ENCODE assay signal across 15 cellular contexts in the genomic region with DNA sequence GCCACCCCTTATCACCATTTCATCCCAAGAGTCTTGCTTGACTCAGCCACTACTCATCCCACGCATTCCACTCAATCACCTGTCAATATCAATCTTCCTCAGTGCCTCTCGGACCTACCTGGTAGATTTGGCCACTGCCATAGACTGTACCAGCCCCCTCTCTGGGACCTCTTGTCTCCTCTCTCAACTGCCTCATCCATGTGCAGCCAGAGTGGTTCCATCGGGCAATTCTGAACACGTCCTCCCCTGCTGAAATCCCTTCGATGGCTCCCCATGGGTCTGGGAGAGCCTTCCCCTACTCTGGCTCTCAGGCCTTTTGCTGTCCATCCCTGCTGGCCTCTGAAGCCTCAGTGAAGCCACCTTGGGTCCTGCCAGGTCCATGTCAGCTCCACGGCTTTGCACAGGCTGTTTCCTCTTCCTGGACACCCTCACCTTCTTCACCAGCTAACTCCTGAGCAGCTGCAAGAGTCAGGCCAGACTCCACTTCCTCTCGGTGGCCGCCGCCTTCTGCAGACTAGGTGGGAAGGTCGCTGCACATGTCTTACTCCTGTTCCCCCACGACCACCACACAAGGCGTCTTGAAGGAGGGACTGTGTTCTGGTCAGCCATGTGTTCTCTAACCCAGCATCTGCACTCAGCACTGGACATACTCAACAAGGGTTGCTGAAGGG.
"Had no signal": no experiment of that assay in that cellular context is flagged by ENCODE, and none has a peak within 500 bp of the region (broad histone marks: within the 10 kb centered on the region; RNA-seq: fewer than 3 reads in every experiment).

No MANE protein-coding gene starts in this region.

- H3K4me1 ChIP-seq: breast epithelium, foreskin keratinocyte, prostate gland, right lobe of liver, tibial artery had no signal

- H3K36me3 ChIP-seq: breast epithelium, heart left ventricle, prostate gland, right lobe of liver, tibial artery had no signal

- H3K27ac ChIP-seq: breast epithelium, foreskin keratinocyte, heart left ventricle, prostate gland, right lobe of liver, tibial artery had no signal

- H3K4me1 Mint-ChIP-seq: mesothelial cell of epicardium had no signal

- H3K4me3 Mint-ChIP-seq: activated CD4-positive, alpha-beta T cell treated with anti-CD3 and anti-CD28 coated beads, Interleukin-2, amount 10 ng/mL, durations not matched to agents 24 days and 14 days; activated naive CD8-positive, alpha-beta T cell treated with anti-CD3 and anti-CD28 coated beads for 36 hours; activated T-cell treated with anti-CD3 and anti-CD28 coated beads, Interleukin-2, amount 50 U/mL, for 4 hours; mesothelial cell of epicardium; WTC11 had no signal

- H3K9me3 ChIP-seq: breast epithelium, heart left ventricle, prostate gland, right lobe of liver, tibial artery had no signal

- H3K27me3 ChIP-seq: right lobe of liver, tibial artery had no signal

- H3K36me3 Mint-ChIP-seq: activated naive CD8-positive, alpha-beta T cell treated with anti-CD3 and anti-CD28 coated beads for 36 hours; mesothelial cell of epicardium; WTC11 had no signal

- ATAC-seq: activated T-cell treated with anti-CD3 and anti-CD28 coated beads, Interleukin-2, amount 50 U/mL, for 4 hours; foreskin keratinocyte; heart left ventricle; right lobe of liver; WTC11 had no signal

- DNase-seq: activated CD4-positive, alpha-beta T cell treated with anti-CD3 and anti-CD28 coated beads, Interleukin-2, amount 10 ng/mL, durations not matched to agents 24 days and 14 days; activated gamma-delta T cell treated with Interleukin-2 at 50 U/mL for 16 hours; activated naive CD8-positive, alpha-beta T cell treated with anti-CD3 and anti-CD28 coated beads for 36 hours; activated T-cell treated with anti-CD3 and anti-CD28 coated beads, Interleukin-2, amount 50 U/mL, for 4 hours; aorta; foreskin keratinocyte; nucleus accumbens; stimulated activated CD4-positive, alpha-beta T cell treated with anti-CD3 and anti-CD28 coated beads, Interleukin-2, amount 100 ng/mL, for 48 hours; tibial artery had no signal

- H3K27ac Mint-ChIP-seq: activated CD4-positive, alpha-beta T cell treated with anti-CD3 and anti-CD28 coated beads, Interleukin-2, amount 10 ng/mL, durations not matched to agents 24 days and 14 days; activated naive CD8-positive, alpha-beta T cell treated with anti-CD3 and anti-CD28 coated beads for 36 hours; mesothelial cell of epicardium; WTC11 had no signal

- H3K9me3 Mint-ChIP-seq: activated T-cell treated with anti-CD3 and anti-CD28 coated beads, Interleukin-2, amount 50 U/mL, for 4 hours had no signal

- H3K4me3 ChIP-seq: breast epithelium, heart left ventricle, prostate gland, right lobe of liver, tibial artery had no signal
